1 cellular context compared by ENCODE assay signal in genomic region chr4:73481356-73481755, GRCh38.
TF ChIP-seq lines count a peak whose summit lies in the region.

Gene AFM (plus strand): TSS chr4:73481745. CDS start chr4:73481776, 31 bp downstream.

TF ChIP-seq in HepG2, 621 proteins besides CTCF, POLR2A, EP300 and RAD21 (continued from another document and continues in another):
- TF ChIP-seq, protein P1, sequence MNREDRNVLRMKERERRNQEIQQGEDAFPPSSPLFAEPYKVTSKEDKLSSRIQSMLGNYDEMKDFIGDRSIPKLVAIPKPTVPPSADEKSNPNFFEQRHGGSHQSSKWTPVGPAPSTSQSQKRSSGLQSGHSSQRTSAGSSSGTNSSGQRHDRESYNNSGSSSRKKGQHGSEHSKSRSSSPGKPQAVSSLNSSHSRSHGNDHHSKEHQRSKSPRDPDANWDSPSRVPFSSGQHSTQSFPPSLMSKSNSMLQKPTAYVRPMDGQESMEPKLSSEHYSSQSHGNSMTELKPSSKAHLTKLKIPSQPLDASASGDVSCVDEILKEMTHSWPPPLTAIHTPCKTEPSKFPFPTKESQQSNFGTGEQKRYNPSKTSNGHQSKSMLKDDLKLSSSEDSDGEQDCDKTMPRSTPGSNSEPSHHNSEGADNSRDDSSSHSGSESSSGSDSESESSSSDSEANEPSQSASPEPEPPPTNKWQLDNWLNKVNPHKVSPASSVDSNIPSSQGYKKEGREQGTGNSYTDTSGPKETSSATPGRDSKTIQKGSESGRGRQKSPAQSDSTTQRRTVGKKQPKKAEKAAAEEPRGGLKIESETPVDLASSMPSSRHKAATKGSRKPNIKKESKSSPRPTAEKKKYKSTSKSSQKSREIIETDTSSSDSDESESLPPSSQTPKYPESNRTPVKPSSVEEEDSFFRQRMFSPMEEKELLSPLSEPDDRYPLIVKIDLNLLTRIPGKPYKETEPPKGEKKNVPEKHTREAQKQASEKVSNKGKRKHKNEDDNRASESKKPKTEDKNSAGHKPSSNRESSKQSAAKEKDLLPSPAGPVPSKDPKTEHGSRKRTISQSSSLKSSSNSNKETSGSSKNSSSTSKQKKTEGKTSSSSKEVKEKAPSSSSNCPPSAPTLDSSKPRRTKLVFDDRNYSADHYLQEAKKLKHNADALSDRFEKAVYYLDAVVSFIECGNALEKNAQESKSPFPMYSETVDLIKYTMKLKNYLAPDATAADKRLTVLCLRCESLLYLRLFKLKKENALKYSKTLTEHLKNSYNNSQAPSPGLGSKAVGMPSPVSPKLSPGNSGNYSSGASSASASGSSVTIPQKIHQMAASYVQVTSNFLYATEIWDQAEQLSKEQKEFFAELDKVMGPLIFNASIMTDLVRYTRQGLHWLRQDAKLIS (CRISPR knock-in tag; IDR thresholded peaks at IDR 0.05) = no peak
- TF ChIP-seq NFAT5 (CRISPR knock-in tag; IDR thresholded peaks at IDR 0.05) (no peak), MAFK (conservative IDR thresholded peaks at IDR 0.05 in 1 of 2, IDR thresholded peaks at IDR 0.05 in 1 of 2; ENCODE audit: low read length in 2 of 2) (peak; percentile 36 to 38; a peak in 3 of 4 replicates), EEA1 (CRISPR knock-in tag; IDR thresholded peaks at IDR 0.05; ENCODE audit: borderline replicate concordance) (no peak), ZFP37 (CRISPR knock-in tag; IDR thresholded peaks at IDR 0.05; ENCODE audit: borderline replicate concordance) (no peak), ZNF614 (CRISPR knock-in tag; IDR thresholded peaks at IDR 0.05; ENCODE audit: borderline replicate concordance) (no peak), SP5 (CRISPR knock-in tag; IDR thresholded peaks at IDR 0.05; ENCODE audit: borderline replicate concordance, low read depth) (no peak), SNAPC2 (CRISPR knock-in tag; IDR thresholded peaks at IDR 0.05) (no peak), SOX6 (IDR thresholded peaks at IDR 0.05) (no peak), SOX6 (CRISPR knock-in tag; IDR thresholded peaks at IDR 0.05) (peak; percentile 40; the same call in 1 of the 2 replicates), SPEN (CRISPR knock-in tag; IDR thresholded peaks at IDR 0.05; ENCODE audit: low read depth) (no peak), NCOA2 (CRISPR knock-in tag; IDR thresholded peaks at IDR 0.05) (peak; percentile 29; the same call in 1 of the 2 replicates), ZNF33A (CRISPR knock-in tag; IDR thresholded peaks at IDR 0.05; ENCODE audit: borderline replicate concordance) (no peak), ZNF703 (CRISPR knock-in tag; IDR thresholded peaks at IDR 0.05; ENCODE audit: borderline replicate concordance) (no peak), ZNF777 (CRISPR knock-in tag; IDR thresholded peaks at IDR 0.05) (no peak), KDM4B (CRISPR knock-in tag; IDR thresholded peaks at IDR 0.05) (no peak), TEAD3 (CRISPR knock-in tag; optimal IDR thresholded peaks at IDR 0.05; ENCODE audit: borderline replicate concordance) (no peak), ZNF501 (CRISPR knock-in tag; IDR thresholded peaks at IDR 0.05) (no peak), NFIC (IDR thresholded peaks at IDR 0.05; ENCODE audit: low read length) (peak; percentile 69; the same call in 1 of the 2 replicates), YEATS4 (CRISPR knock-in tag; IDR thresholded peaks at IDR 0.05; ENCODE audit: borderline replicate concordance) (no peak), ZNF121 (CRISPR knock-in tag; IDR thresholded peaks at IDR 0.05) (no peak), MATR3 (CRISPR knock-in tag; IDR thresholded peaks at IDR 0.05) (no peak), SOX5 (CRISPR knock-in tag; IDR thresholded peaks at IDR 0.05; ENCODE audit: borderline replicate concordance) (peak; percentile 74; the same call in 1 of the 2 replicates), GATAD2A (CRISPR knock-in tag; IDR thresholded peaks at IDR 0.05) (peak; percentile 31; the same call in 1 of the 2 replicates), ZBTB14 (CRISPR knock-in tag; IDR thresholded peaks at IDR 0.05) (no peak)
- TF ChIP-seq, protein P2, sequence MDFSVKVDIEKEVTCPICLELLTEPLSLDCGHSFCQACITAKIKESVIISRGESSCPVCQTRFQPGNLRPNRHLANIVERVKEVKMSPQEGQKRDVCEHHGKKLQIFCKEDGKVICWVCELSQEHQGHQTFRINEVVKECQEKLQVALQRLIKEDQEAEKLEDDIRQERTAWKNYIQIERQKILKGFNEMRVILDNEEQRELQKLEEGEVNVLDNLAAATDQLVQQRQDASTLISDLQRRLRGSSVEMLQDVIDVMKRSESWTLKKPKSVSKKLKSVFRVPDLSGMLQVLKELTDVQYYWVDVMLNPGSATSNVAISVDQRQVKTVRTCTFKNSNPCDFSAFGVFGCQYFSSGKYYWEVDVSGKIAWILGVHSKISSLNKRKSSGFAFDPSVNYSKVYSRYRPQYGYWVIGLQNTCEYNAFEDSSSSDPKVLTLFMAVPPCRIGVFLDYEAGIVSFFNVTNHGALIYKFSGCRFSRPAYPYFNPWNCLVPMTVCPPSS (IDR thresholded peaks at IDR 0.05) = no peak
- TF ChIP-seq, protein P3, sequence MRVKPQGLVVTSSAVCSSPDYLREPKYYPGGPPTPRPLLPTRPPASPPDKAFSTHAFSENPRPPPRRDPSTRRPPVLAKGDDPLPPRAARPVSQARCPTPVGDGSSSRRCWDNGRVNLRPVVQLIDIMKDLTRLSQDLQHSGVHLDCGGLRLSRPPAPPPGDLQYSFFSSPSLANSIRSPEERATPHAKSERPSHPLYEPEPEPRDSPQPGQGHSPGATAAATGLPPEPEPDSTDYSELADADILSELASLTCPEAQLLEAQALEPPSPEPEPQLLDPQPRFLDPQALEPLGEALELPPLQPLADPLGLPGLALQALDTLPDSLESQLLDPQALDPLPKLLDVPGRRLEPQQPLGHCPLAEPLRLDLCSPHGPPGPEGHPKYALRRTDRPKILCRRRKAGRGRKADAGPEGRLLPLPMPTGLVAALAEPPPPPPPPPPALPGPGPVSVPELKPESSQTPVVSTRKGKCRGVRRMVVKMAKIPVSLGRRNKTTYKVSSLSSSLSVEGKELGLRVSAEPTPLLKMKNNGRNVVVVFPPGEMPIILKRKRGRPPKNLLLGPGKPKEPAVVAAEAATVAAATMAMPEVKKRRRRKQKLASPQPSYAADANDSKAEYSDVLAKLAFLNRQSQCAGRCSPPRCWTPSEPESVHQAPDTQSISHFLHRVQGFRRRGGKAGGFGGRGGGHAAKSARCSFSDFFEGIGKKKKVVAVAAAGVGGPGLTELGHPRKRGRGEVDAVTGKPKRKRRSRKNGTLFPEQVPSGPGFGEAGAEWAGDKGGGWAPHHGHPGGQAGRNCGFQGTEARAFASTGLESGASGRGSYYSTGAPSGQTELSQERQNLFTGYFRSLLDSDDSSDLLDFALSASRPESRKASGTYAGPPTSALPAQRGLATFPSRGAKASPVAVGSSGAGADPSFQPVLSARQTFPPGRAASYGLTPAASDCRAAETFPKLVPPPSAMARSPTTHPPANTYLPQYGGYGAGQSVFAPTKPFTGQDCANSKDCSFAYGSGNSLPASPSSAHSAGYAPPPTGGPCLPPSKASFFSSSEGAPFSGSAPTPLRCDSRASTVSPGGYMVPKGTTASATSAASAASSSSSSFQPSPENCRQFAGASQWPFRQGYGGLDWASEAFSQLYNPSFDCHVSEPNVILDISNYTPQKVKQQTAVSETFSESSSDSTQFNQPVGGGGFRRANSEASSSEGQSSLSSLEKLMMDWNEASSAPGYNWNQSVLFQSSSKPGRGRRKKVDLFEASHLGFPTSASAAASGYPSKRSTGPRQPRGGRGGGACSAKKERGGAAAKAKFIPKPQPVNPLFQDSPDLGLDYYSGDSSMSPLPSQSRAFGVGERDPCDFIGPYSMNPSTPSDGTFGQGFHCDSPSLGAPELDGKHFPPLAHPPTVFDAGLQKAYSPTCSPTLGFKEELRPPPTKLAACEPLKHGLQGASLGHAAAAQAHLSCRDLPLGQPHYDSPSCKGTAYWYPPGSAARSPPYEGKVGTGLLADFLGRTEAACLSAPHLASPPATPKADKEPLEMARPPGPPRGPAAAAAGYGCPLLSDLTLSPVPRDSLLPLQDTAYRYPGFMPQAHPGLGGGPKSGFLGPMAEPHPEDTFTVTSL (CRISPR knock-in tag; IDR thresholded peaks at IDR 0.05; ENCODE audit: borderline replicate concordance) = peak; percentile 24; the same call in 1 of the 2 replicates
- TF ChIP-seq, protein P4, sequence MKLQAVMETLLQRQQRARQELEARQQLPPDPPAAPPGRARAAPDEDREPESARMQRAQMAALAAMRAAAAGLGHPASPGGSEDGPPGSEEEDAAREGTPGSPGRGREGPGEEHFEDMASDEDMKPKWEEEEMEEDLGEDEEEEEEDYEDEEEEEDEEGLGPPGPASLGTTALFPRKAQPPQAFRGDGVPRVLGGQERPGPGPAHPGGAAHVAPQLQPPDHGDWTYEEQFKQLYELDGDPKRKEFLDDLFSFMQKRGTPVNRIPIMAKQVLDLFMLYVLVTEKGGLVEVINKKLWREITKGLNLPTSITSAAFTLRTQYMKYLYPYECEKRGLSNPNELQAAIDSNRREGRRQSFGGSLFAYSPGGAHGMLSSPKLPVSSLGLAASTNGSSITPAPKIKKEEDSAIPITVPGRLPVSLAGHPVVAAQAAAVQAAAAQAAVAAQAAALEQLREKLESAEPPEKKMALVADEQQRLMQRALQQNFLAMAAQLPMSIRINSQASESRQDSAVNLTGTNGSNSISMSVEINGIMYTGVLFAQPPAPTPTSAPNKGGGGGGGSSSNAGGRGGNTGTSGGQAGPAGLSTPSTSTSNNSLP (IDR thresholded peaks at IDR 0.05; ENCODE audit: low read depth, low read length) = 0 out of 2 replicates have a peak, but pooled peaks have one; percentile 53
- TF ChIP-seq, protein P5, sequence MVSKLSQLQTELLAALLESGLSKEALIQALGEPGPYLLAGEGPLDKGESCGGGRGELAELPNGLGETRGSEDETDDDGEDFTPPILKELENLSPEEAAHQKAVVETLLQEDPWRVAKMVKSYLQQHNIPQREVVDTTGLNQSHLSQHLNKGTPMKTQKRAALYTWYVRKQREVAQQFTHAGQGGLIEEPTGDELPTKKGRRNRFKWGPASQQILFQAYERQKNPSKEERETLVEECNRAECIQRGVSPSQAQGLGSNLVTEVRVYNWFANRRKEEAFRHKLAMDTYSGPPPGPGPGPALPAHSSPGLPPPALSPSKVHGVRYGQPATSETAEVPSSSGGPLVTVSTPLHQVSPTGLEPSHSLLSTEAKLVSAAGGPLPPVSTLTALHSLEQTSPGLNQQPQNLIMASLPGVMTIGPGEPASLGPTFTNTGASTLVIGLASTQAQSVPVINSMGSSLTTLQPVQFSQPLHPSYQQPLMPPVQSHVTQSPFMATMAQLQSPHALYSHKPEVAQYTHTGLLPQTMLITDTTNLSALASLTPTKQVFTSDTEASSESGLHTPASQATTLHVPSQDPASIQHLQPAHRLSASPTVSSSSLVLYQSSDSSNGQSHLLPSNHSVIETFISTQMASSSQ (IDR thresholded peaks at IDR 0.05; ENCODE audit: low read depth) = peak; percentile 89
- TF ChIP-seq, protein P5 (CRISPR knock-in tag; IDR thresholded peaks at IDR 0.05; ENCODE audit: borderline replicate concordance) = peak; percentile 43; the same call in 1 of the 2 replicates
